In genomic region chr20:56171087-56172012, GRCh38 we compare ENCODE assay signal across 10 cellular contexts.
DNase-seq lines count a peak whose midpoint lies in the region; ATAC-seq and TF ChIP-seq lines count a peak whose summit lies in the region.
"Had no signal": no experiment of that assay in that cellular context is flagged by ENCODE, and none has a peak within 500 bp of the region (broad histone marks: within the 10 kb centered on the region; RNA-seq: fewer than 3 reads in every experiment).

No MANE protein-coding gene starts in this region.

- no peak for TF ChIP-seq POLR2A in NB4 (IDR thresholded peaks at IDR 0.05; ENCODE audit: extremely low read depth, insufficient read length)
- no peak for TF ChIP-seq POLR2A in body of pancreas (IDR thresholded peaks at IDR 0.05)
- no peak for TF ChIP-seq POLR2A in right lobe of liver (IDR thresholded peaks at IDR 0.05)

- CTCF ChIA-PET in HEK293T (lab: Yijun Ruan, JAX) = no interaction called here

- ATAC-seq in body of pancreas (no peak), right lobe of liver (peak; percentile 80 to 89 (median 82)), HG02938 (IDR thresholded peaks at IDR 0.05; ENCODE audit: unreplicated experiment) (no peak)
- ATAC-seq: activated T-cell treated with anti-CD3 and anti-CD28 coated beads, Interleukin-2, amount 50 U/mL, for 72 hours had no signal

- H3K9me3 ChIP-seq in body of pancreas = no peaks in the 10 kb centered on the region
- H3K9me3 ChIP-seq in right lobe of liver = no peaks in the 10 kb centered on the region

- H3K36me3 ChIP-seq in body of pancreas (replicated peaks in 1 of 2; ENCODE audit: insufficient read depth in 1 of 2, low read depth in 2 of 2) (no peaks in the 10 kb centered on the region), right lobe of liver (no peaks in the 10 kb centered on the region)
- H3K36me3 ChIP-seq: SJSA1 had no signal

- H3K27ac ChIP-seq in body of pancreas (no peak overlapping the region), right lobe of liver (no peak overlapping the region)
- H3K27ac ChIP-seq: SJSA1 had no signal

- H3K4me3 ChIP-seq in NB4 (ENCODE audit: low read depth, low read length) = no peak overlapping the region
- H3K4me3 ChIP-seq in body of pancreas = no peak overlapping the region
- no peak overlapping the region for H3K4me3 ChIP-seq in right lobe of liver
- H3K4me3 ChIP-seq: SJSA1 had no signal

- intact Hi-C loops in body of pancreas (cut with DNase I) (no loop called here), right lobe of liver (cut with DNase I) (no loop called here)

- POLR2A ChIA-PET in HEK293T (lab: Yijun Ruan, JAX) = no interaction called here

- H3K4me1 ChIP-seq in body of pancreas = no peaks in the 10 kb centered on the region
- peaks cover 0 to 7% (median 0%) of the 10 kb centered on the region in 4 donors for H3K4me1 ChIP-seq in right lobe of liver
- H3K4me1 ChIP-seq: SJSA1 had no signal

- 46 to 54% methylated on average over 5 to 6 of the region's 6 CpGs for WGBS in body of pancreas, 2 donors
- 41% methylated on average over 5 of the region's 6 CpGs for WGBS in right lobe of liver (ENCODE audit: insufficient coverage, low coverage, low lambda C conversion rate, missing lambda C conversion rate)

- TF ChIP-seq CTCF in NB4 (IDR thresholded peaks at IDR 0.05; ENCODE audit: low read depth, low read length) (peak; percentile 35), body of pancreas (IDR thresholded peaks at IDR 0.05) (peak in 6 of 7 experiments; percentile 5 to 35 (median 23)), right lobe of liver (IDR thresholded peaks at IDR 0.05) (peak; percentile 53 to 71 (median 64))

- no peaks in the 10 kb centered on the region for H3K27me3 ChIP-seq in body of pancreas
- H3K27me3 ChIP-seq in right lobe of liver = no peaks in the 10 kb centered on the region
- H3K27me3 ChIP-seq: SJSA1 had no signal

- DNase-seq in DMS114 treated with DMSO at 0.1 percent for 48 hours (lab: John Stamatoyannopoulos, UW; ENCODE audit: unreplicated experiment) (peak; percentile 60), NB4 (ENCODE audit: low read depth) (peak; percentile 36), body of pancreas (peak in 1 of 4 donors; percentile 23), right lobe of liver (peak in 1 of 3 donors; percentile 48), NCI-H2171 (lab: John Stamatoyannopoulos, UW) (no peak), activated gamma-delta T cell (lab: John Stamatoyannopoulos, UW) (no peak), HEK293T (ENCODE audit: extremely low spot score) (no peak)
- DNase-seq: activated T-cell treated with anti-CD3 and anti-CD28 coated beads, Interleukin-2, amount 50 U/mL, for 72 hours had no signal

TF ChIP-seq in HEK293T, 16 proteins besides CTCF, POLR2A, EP300 and RAD21:
- TF ChIP-seq FOXA1 (IDR thresholded peaks at IDR 0.05) = no peak
- no peak for TF ChIP-seq CTBP1 (IDR thresholded peaks at IDR 0.05; ENCODE audit: borderline replicate concordance)
- TF ChIP-seq SP1 (IDR thresholded peaks at IDR 0.05) = no peak
- no peak for TF ChIP-seq LEF1 (IDR thresholded peaks at IDR 0.05; ENCODE audit: borderline replicate concordance)
- TF ChIP-seq FOXK2 (IDR thresholded peaks at IDR 0.05) = no peak
- no peak for TF ChIP-seq FOXM1 (IDR thresholded peaks at IDR 0.05; ENCODE audit: borderline replicate concordance)
- TF ChIP-seq HDGF (IDR thresholded peaks at IDR 0.05; ENCODE audit: borderline replicate concordance) = no peak
- TF ChIP-seq ELF4 (IDR thresholded peaks at IDR 0.05) = no peak
- no peak for TF ChIP-seq ARNT (IDR thresholded peaks at IDR 0.05)

Comparison
In these comparisons a context has a peak if more than half of its experiments do, and no peak if none do; other contexts are left out.
1. DNase-seq: peak in DMS114 treated with DMSO at 0.1 percent for 48 hours (single experiment) and NB4 (single experiment); none in NCI-H2171 (single experiment), activated gamma-delta T cell (single experiment) and HEK293T (single experiment).
2. ATAC-seq: peak in right lobe of liver (4 of 4); none in body of pancreas (single experiment) and HG02938 (single experiment).
3. Peak in every context shown above with its lines, with median percentiles within 50 percentile points of each other: CTCF ChIP-seq.